In the genomic region with DNA sequence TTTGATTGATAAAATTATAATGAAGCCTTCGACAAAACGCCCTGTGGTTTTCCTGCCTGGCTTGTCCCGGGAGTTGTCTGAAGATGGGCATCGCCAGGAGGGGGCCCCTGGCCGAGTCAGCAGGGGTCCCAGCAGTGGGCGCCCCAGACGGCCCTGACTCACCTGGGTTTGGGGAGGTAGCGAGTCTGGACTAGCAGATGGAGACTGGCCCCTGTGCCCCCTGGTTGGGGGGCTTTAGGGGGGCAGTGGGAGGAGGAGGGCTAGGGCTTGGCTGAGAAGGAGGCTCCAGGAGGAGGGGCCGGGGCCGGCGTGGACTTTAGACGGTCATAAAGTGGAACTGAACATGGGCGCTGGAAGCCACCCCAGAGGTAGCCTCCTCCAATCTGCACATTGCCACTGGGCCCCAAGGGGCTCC, we compare ENCODE assay signal across 9 cellular contexts. TPM values are rescaled to one million over a fixed set of nuclear protein-coding genes. Genes with fewer than 3 reads are reported as not detected.
A peak's percentile ranks its signal among the peaks of the same experiment; 100 is the strongest.
DNase-seq lines count a peak whose midpoint lies in the region; ATAC-seq and TF ChIP-seq lines count a peak whose summit lies in the region.
"Had no signal": no experiment of that assay in that cellular context is flagged by ENCODE, and none has a peak within 500 bp of the region (broad histone marks: within the 10 kb centered on the region; RNA-seq: fewer than 3 reads in every experiment).

No MANE protein-coding gene starts in this region.

- no peak overlapping the region for H3K27ac Mint-ChIP-seq in CD8-positive, alpha-beta T cell
- no peak overlapping the region for H3K27ac Mint-ChIP-seq in central memory CD8-positive, alpha-beta T cell (ENCODE audit: low read depth)
- H3K27ac Mint-ChIP-seq in neural progenitor cell: no peak overlapping the region

- WGBS in thyroid gland, 2 donors: 24 to 34% methylated on average over 13 of the region's 13 CpGs

- POLR2A ChIA-PET in CD8-positive, alpha-beta T cell (lab: Charles Lee): no interaction called here

- H4K20me1 ChIP-seq in neural progenitor cell (ENCODE audit: low read depth): no peaks in the 10 kb centered on the region

- H3K4me2 ChIP-seq in neural progenitor cell: peak overlapping the region; percentile 97

- CTCF ChIA-PET in CD8-positive, alpha-beta T cell (lab: Charles Lee): no interaction called here

- H3K4me1 ChIP-seq in CD8-positive, alpha-beta T cell (ENCODE audit: insufficient read depth, low read length): peaks cover 24% of the 10 kb centered on the region
- H3K4me1 ChIP-seq in neural progenitor cell (peaks cover 14% of the 10 kb centered on the region), thyroid gland (peaks cover 15 to 29% of the 10 kb centered on the region in 2 donors)

- H3K9me3 ChIP-seq in CD8-positive, alpha-beta T cell (ENCODE audit: low read length): no peaks in the 10 kb centered on the region
- no peaks in the 10 kb centered on the region for H3K9me3 ChIP-seq in neural progenitor cell (ENCODE audit: low read depth)
- H3K9me3 ChIP-seq in thyroid gland: no peaks in the 10 kb centered on the region

- H3K27me3 Mint-ChIP-seq in CD8-positive, alpha-beta T cell (ENCODE audit: low read depth): peaks cover 16% of the 10 kb centered on the region
- H3K27me3 Mint-ChIP-seq in central memory CD8-positive, alpha-beta T cell: peaks cover 44% of the 10 kb centered on the region
- H3K27me3 Mint-ChIP-seq in neural progenitor cell (ENCODE audit: insufficient read depth, low read depth): peaks cover 30% of the 10 kb centered on the region

- TF ChIP-seq POLR2A in thyroid gland (IDR thresholded peaks at IDR 0.05): no peak

- no peak overlapping the region for H2AFZ ChIP-seq in neural progenitor cell (replicated peaks)

- intact Hi-C loops in CD8-positive, alpha-beta T cell (cut with DNase I, micrococcal nuclease): no loop called here
- intact Hi-C loops in thyroid gland (cut with DNase I) (no loop called here), left cardiac atrium (cut with DNase I) (loop anchor here in 1 of 2 donors (2.0 kb wide), 1 partner anchor 38 kb away; no protein-coding TSS in a partner anchor)

- peak overlapping the region; percentile 59 for H3K4me3 ChIP-seq in CD8-positive, alpha-beta T cell (ENCODE audit: low read depth, low read length)
- H3K4me3 ChIP-seq in neural progenitor cell: peak overlapping the region; percentile 55
- no peak overlapping the region for H3K4me3 ChIP-seq in thyroid gland (replicated peaks in 1 of 3)

- no peak overlapping the region for H3K4me3 Mint-ChIP-seq in CD8-positive, alpha-beta T cell
- peak overlapping the region; percentile 77 for H3K4me3 Mint-ChIP-seq in central memory CD8-positive, alpha-beta T cell
- peak overlapping the region; percentile 79 for H3K4me3 Mint-ChIP-seq in neural progenitor cell

- no peaks in the 10 kb centered on the region for H3F3A ChIP-seq in neural progenitor cell (ENCODE audit: low read depth)

- no peaks in the 10 kb centered on the region for H3K9me3 Mint-ChIP-seq in CD8-positive, alpha-beta T cell
- no peaks in the 10 kb centered on the region for H3K9me3 Mint-ChIP-seq in central memory CD8-positive, alpha-beta T cell
- H3K9me3 Mint-ChIP-seq in neural progenitor cell: no peaks in the 10 kb centered on the region

- no peaks in the 10 kb centered on the region for H3K36me3 ChIP-seq in CD8-positive, alpha-beta T cell (ENCODE audit: insufficient read depth, low read length)
- H3K36me3 ChIP-seq in neural progenitor cell: no peaks in the 10 kb centered on the region
- no peaks in the 10 kb centered on the region for H3K36me3 ChIP-seq in thyroid gland

- H3K36me3 Mint-ChIP-seq in CD8-positive, alpha-beta T cell: no peaks in the 10 kb centered on the region
- peaks cover 2% of the 10 kb centered on the region for H3K36me3 Mint-ChIP-seq in central memory CD8-positive, alpha-beta T cell (ENCODE audit: insufficient read depth)
- H3K36me3 Mint-ChIP-seq in neural progenitor cell: no peaks in the 10 kb centered on the region

- no peak for DNase-seq in CD8-positive, alpha-beta T cell
- DNase-seq in OCI-M1 (lab: John Stamatoyannopoulos, UW) (peak; percentile 47), neural progenitor cell (ENCODE audit: low spot score) (no peak), caudate nucleus (lab: John Stamatoyannopoulos, UW) (no peak), thyroid gland (no peak), left cardiac atrium (no peak), GM10266 (ENCODE audit: extremely low spot score) (no peak)
- DNase-seq in central memory CD8-positive, alpha-beta T cell (ENCODE audit: low spot score in 2 of 2): no peak
- DNase-seq: left ventricle myocardium superior had no signal

- peaks cover 16% of the 10 kb centered on the region for H3K4me1 Mint-ChIP-seq in CD8-positive, alpha-beta T cell (ENCODE audit: low read depth)
- peaks cover 28% of the 10 kb centered on the region for H3K4me1 Mint-ChIP-seq in central memory CD8-positive, alpha-beta T cell
- peaks cover 27% of the 10 kb centered on the region for H3K4me1 Mint-ChIP-seq in neural progenitor cell

- H3K79me2 ChIP-seq in neural progenitor cell (ENCODE audit: low read depth): no peaks in the 10 kb centered on the region

- H3K27me3 ChIP-seq in CD8-positive, alpha-beta T cell (ENCODE audit: insufficient read depth, low read length): no peaks in the 10 kb centered on the region
- H3K27me3 ChIP-seq in neural progenitor cell: peaks cover 30% of the 10 kb centered on the region
- no peaks in the 10 kb centered on the region for H3K27me3 ChIP-seq in thyroid gland

- no peak overlapping the region for H3K27ac ChIP-seq in CD8-positive, alpha-beta T cell (ENCODE audit: low read depth, low read length)
- H3K27ac ChIP-seq in neural progenitor cell (no peak overlapping the region), caudate nucleus (ENCODE audit: low read depth, low read length) (no peak overlapping the region), thyroid gland (no peak overlapping the region)

- no peak for TF ChIP-seq CTCF in CD8-positive, alpha-beta T cell (IDR thresholded peaks at IDR 0.05)
- no peak for TF ChIP-seq CTCF in neural progenitor cell (IDR thresholded peaks at IDR 0.05)
- TF ChIP-seq CTCF in thyroid gland (IDR thresholded peaks at IDR 0.05): no peak
- TF ChIP-seq CTCF in GM10266 (IDR thresholded peaks at IDR 0.05; ENCODE audit: control insufficient read depth, insufficient read depth, low read depth, missing control alignments): no peak

- H3K9ac ChIP-seq in neural progenitor cell: no peak overlapping the region

- ATAC-seq in CD8-positive, alpha-beta T cell: no peak
- no peak for ATAC-seq in central memory CD8-positive, alpha-beta T cell (replicated peaks; ENCODE audit: extremely low read depth, poor library complexity, severe bottlenecking)
- ATAC-seq in left cardiac atrium: no peak

RNA-seq across cellular contexts. Expression of a gene that starts 0.4 kb away (rescaled TPM):
- under 1 TPM; 0.30 to 0.42 TPM for total RNA-seq in CD8-positive, alpha-beta T cell
- total RNA-seq in neural progenitor cell (ENCODE audit: low replicate concordance) (0.21 and 0.50 TPM in 2 replicates), thyroid gland (1 to 10 TPM in 3 of 4 donors, under 1 TPM in 1; 0.89 to 2.6 (median 2.2) TPM), left cardiac atrium (1 to 10 TPM in 1 of 2 donors, under 1 TPM in 1; 0.94 to 7.0 TPM)

RNA-seq across cellular contexts. Expression of a gene that starts 19.7 kb away (rescaled TPM):
- total RNA-seq in CD8-positive, alpha-beta T cell: 10 to 100 TPM; 26.1 to 26.5 TPM
- total RNA-seq in neural progenitor cell (ENCODE audit: low replicate concordance): not detected in 2 replicates
- total RNA-seq in thyroid gland: under 1 TPM in 1 of 4 donors, not detected in 3; 0.40 TPM
- total RNA-seq in left cardiac atrium: 1 to 10 TPM in 1 of 2 donors, under 1 TPM in 1; 0.56 to 1.4 TPM
- total RNA-seq: left ventricle myocardium superior had no signal

RNA-seq across cellular contexts. Expression of a gene that starts 42.3 kb away (rescaled TPM):
- 10 to 100 TPM; 17.2 to 21.9 TPM for total RNA-seq in CD8-positive, alpha-beta T cell
- total RNA-seq in neural progenitor cell (ENCODE audit: low replicate concordance) (6.2 and 23.1 TPM in 2 replicates), thyroid gland (10 to 100 TPM; 16.5 to 36.0 (median 27.7) TPM), left cardiac atrium (1 to 10 TPM; 7.4 to 9.4 TPM)

Comparison
In these comparisons a context has a peak if more than half of its experiments do, and no peak if none do; other contexts are left out.
1. H3K4me3 ChIP-seq: peak in CD8-positive, alpha-beta T cell (single experiment) and neural progenitor cell (single experiment); none in thyroid gland (0 of 3).
2. RNA of a gene that starts 19.7 kb away (total RNA-seq): 26.1 to 26.5 TPM in CD8-positive, alpha-beta T cell; 0.56 to 1.4 TPM in left cardiac atrium, 0.40 TPM in thyroid gland and not detected in neural progenitor cell; every median in the first group is over 10 times any median in the second.